In the genomic region with DNA sequence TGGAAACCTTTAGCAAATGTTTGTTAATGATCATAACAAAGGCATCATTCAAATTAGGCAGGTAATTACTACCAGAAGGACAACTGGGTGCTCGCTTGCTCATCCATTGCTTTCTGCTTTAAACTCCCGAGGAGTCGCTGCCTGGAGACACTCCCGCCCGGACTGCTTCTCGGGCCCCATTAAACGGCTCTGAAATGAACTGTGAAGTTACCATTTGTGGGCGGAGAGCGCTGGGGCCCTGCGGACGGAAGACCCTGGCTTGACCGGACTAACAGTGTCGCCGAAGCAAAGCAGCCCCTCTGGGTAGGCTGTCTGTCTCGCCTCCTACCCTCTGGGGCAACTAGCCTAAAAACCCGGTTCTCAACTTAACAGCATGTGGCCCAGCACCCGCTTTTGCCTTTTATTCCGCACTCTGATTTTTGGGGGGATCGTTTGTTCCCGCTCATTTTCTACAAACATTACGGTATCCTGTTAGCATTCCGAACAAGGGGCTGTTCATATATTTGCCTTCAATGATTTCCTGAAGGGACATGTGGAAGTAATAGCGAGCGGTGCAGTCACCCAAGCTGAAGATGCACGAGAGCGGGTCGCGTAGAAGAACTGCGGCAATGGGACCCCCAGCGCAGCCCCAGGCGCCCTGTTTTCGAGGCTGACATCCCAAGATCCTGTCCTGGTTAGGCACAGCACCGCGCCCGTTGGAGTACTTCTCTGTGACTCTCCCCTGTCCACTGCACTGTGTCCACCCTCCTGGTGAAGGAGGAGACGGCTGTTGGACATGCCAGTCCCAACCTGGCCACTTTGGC, we compare ENCODE assay signal across 1 cellular context.
TF ChIP-seq lines count a peak whose summit lies in the region.

No MANE protein-coding gene starts in this region.

TF ChIP-seq in K562, 482 proteins besides CTCF, POLR2A, EP300 and RAD21 (continued from another document):
- TF ChIP-seq, protein P1, sequence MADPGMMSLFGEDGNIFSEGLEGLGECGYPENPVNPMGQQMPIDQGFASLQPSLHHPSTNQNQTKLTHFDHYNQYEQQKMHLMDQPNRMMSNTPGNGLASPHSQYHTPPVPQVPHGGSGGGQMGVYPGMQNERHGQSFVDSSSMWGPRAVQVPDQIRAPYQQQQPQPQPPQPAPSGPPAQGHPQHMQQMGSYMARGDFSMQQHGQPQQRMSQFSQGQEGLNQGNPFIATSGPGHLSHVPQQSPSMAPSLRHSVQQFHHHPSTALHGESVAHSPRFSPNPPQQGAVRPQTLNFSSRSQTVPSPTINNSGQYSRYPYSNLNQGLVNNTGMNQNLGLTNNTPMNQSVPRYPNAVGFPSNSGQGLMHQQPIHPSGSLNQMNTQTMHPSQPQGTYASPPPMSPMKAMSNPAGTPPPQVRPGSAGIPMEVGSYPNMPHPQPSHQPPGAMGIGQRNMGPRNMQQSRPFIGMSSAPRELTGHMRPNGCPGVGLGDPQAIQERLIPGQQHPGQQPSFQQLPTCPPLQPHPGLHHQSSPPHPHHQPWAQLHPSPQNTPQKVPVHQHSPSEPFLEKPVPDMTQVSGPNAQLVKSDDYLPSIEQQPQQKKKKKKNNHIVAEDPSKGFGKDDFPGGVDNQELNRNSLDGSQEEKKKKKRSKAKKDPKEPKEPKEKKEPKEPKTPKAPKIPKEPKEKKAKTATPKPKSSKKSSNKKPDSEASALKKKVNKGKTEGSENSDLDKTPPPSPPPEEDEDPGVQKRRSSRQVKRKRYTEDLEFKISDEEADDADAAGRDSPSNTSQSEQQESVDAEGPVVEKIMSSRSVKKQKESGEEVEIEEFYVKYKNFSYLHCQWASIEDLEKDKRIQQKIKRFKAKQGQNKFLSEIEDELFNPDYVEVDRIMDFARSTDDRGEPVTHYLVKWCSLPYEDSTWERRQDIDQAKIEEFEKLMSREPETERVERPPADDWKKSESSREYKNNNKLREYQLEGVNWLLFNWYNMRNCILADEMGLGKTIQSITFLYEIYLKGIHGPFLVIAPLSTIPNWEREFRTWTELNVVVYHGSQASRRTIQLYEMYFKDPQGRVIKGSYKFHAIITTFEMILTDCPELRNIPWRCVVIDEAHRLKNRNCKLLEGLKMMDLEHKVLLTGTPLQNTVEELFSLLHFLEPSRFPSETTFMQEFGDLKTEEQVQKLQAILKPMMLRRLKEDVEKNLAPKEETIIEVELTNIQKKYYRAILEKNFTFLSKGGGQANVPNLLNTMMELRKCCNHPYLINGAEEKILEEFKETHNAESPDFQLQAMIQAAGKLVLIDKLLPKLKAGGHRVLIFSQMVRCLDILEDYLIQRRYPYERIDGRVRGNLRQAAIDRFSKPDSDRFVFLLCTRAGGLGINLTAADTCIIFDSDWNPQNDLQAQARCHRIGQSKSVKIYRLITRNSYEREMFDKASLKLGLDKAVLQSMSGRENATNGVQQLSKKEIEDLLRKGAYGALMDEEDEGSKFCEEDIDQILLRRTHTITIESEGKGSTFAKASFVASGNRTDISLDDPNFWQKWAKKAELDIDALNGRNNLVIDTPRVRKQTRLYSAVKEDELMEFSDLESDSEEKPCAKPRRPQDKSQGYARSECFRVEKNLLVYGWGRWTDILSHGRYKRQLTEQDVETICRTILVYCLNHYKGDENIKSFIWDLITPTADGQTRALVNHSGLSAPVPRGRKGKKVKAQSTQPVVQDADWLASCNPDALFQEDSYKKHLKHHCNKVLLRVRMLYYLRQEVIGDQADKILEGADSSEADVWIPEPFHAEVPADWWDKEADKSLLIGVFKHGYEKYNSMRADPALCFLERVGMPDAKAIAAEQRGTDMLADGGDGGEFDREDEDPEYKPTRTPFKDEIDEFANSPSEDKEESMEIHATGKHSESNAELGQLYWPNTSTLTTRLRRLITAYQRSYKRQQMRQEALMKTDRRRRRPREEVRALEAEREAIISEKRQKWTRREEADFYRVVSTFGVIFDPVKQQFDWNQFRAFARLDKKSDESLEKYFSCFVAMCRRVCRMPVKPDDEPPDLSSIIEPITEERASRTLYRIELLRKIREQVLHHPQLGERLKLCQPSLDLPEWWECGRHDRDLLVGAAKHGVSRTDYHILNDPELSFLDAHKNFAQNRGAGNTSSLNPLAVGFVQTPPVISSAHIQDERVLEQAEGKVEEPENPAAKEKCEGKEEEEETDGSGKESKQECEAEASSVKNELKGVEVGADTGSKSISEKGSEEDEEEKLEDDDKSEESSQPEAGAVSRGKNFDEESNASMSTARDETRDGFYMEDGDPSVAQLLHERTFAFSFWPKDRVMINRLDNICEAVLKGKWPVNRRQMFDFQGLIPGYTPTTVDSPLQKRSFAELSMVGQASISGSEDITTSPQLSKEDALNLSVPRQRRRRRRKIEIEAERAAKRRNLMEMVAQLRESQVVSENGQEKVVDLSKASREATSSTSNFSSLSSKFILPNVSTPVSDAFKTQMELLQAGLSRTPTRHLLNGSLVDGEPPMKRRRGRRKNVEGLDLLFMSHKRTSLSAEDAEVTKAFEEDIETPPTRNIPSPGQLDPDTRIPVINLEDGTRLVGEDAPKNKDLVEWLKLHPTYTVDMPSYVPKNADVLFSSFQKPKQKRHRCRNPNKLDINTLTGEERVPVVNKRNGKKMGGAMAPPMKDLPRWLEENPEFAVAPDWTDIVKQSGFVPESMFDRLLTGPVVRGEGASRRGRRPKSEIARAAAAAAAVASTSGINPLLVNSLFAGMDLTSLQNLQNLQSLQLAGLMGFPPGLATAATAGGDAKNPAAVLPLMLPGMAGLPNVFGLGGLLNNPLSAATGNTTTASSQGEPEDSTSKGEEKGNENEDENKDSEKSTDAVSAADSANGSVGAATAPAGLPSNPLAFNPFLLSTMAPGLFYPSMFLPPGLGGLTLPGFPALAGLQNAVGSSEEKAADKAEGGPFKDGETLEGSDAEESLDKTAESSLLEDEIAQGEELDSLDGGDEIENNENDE (IDR thresholded peaks at IDR 0.05; ENCODE audit: low read depth, low read length): peak; percentile 88
